ENCODE assay signal across 27 cellular contexts in genomic region chr17:27667656-27668487, GRCh38. TPM values are rescaled to one million over a fixed set of nuclear protein-coding genes. Genes with fewer than 3 reads are reported as not detected.
DNase-seq lines count a peak whose midpoint lies in the region; ATAC-seq and TF ChIP-seq lines count a peak whose summit lies in the region.
"Had no signal": no experiment of that assay in that cellular context is flagged by ENCODE, and none has a peak within 500 bp of the region (broad histone marks: within the 10 kb centered on the region; RNA-seq: fewer than 3 reads in every experiment).

No MANE protein-coding gene starts in this region.

- H3K27ac ChIP-seq in spleen: no peak overlapping the region
- H3K27ac ChIP-seq: BLaER1 treated with 17β-estradiol and CSF1 and Interleukin-3, amounts not matched to agents 10 nM and 100 nM; PC-9; SJCRH30 had no signal

- TF ChIP-seq CTCF in chondrocyte (IDR thresholded peaks at IDR 0.05): no peak
- no peak for TF ChIP-seq CTCF in spleen (IDR thresholded peaks at IDR 0.05 in 8 of 11, conservative IDR thresholded peaks at IDR 0.05 in 3 of 11)

- no peak for ATAC-seq in activated naive CD8-positive, alpha-beta T cell treated with anti-CD3 and anti-CD28 coated beads, Interleukin-2, amount 10 ng/mL, durations not matched to agents 7 days and 5 days (ENCODE audit: low read depth)
- ATAC-seq in left lobe of liver (no peak), HG03521 (IDR thresholded peaks at IDR 0.05; ENCODE audit: unreplicated experiment) (no peak), HG02798 (IDR thresholded peaks at IDR 0.05; ENCODE audit: poor library complexity, unreplicated experiment) (no peak)
- ATAC-seq: GM23338, HepG2, Right ventricle myocardium inferior had no signal

- H3K36me3 ChIP-seq in spleen: no peaks in the 10 kb centered on the region
- H3K36me3 ChIP-seq: BLaER1 treated with 17β-estradiol and CSF1 and Interleukin-3, amounts not matched to agents 10 nM and 100 nM; SJCRH30 had no signal

- H3K9me3 Mint-ChIP-seq in activated naive CD8-positive, alpha-beta T cell treated with anti-CD3 and anti-CD28 coated beads, Interleukin-2, amount 10 ng/mL, durations not matched to agents 7 days and 5 days: no peaks in the 10 kb centered on the region
- H3K9me3 Mint-ChIP-seq in activated naive CD8-positive, alpha-beta T cell treated with anti-CD3 and anti-CD28 coated beads for 36 hours: no peaks in the 10 kb centered on the region
- H3K9me3 Mint-ChIP-seq in chondrocyte (ENCODE audit: low read depth): no peaks in the 10 kb centered on the region
- H3K9me3 Mint-ChIP-seq: CD4-positive, alpha-beta memory T cell had no signal

- intact Hi-C loops in spleen (cut with DNase I; ENCODE audit: low total_unique reads): no loop called here

- H3K27ac Mint-ChIP-seq in activated naive CD8-positive, alpha-beta T cell treated with anti-CD3 and anti-CD28 coated beads, Interleukin-2, amount 10 ng/mL, durations not matched to agents 7 days and 5 days: no peak overlapping the region
- no peak overlapping the region for H3K27ac Mint-ChIP-seq in activated naive CD8-positive, alpha-beta T cell treated with anti-CD3 and anti-CD28 coated beads for 36 hours
- H3K27ac Mint-ChIP-seq in chondrocyte (ENCODE audit: unreplicated experiment): no peak overlapping the region
- H3K27ac Mint-ChIP-seq: GM23338 had no signal

- no peak overlapping the region for H3K4me3 Mint-ChIP-seq in activated naive CD8-positive, alpha-beta T cell treated with anti-CD3 and anti-CD28 coated beads, Interleukin-2, amount 10 ng/mL, durations not matched to agents 7 days and 5 days
- H3K4me3 Mint-ChIP-seq in activated naive CD8-positive, alpha-beta T cell treated with anti-CD3 and anti-CD28 coated beads for 36 hours: no peak overlapping the region
- H3K4me3 Mint-ChIP-seq in chondrocyte (ENCODE audit: unreplicated experiment): no peak overlapping the region
- H3K4me3 Mint-ChIP-seq: CD4-positive, alpha-beta memory T cell; GM23338 had no signal

- 73 to 95% (median 84%) methylated on average over 5 to 12 of the region's 12 CpGs for WGBS in spleen, 5 donors

- H3K4me1 Mint-ChIP-seq in activated naive CD8-positive, alpha-beta T cell treated with anti-CD3 and anti-CD28 coated beads, Interleukin-2, amount 10 ng/mL, durations not matched to agents 7 days and 5 days: no peaks in the 10 kb centered on the region
- H3K4me1 Mint-ChIP-seq in activated naive CD8-positive, alpha-beta T cell treated with anti-CD3 and anti-CD28 coated beads for 36 hours: no peaks in the 10 kb centered on the region
- H3K4me1 Mint-ChIP-seq in chondrocyte (ENCODE audit: low read depth): no peaks in the 10 kb centered on the region
- H3K4me1 Mint-ChIP-seq: CD4-positive, alpha-beta memory T cell; GM23338 had no signal

- TF ChIP-seq POLR2A in spleen (IDR thresholded peaks at IDR 0.05): no peak

- no peaks in the 10 kb centered on the region for H3K27me3 ChIP-seq in spleen (replicated peaks in 1 of 7)
- H3K27me3 ChIP-seq: BLaER1 treated with 17β-estradiol and CSF1 and Interleukin-3, amounts not matched to agents 10 nM and 100 nM had no signal

- H3K36me3 Mint-ChIP-seq in activated naive CD8-positive, alpha-beta T cell treated with anti-CD3 and anti-CD28 coated beads, Interleukin-2, amount 10 ng/mL, durations not matched to agents 7 days and 5 days: no peaks in the 10 kb centered on the region
- H3K36me3 Mint-ChIP-seq in activated naive CD8-positive, alpha-beta T cell treated with anti-CD3 and anti-CD28 coated beads for 36 hours: no peaks in the 10 kb centered on the region
- no peaks in the 10 kb centered on the region for H3K36me3 Mint-ChIP-seq in chondrocyte (ENCODE audit: low read depth)
- H3K36me3 Mint-ChIP-seq: CD4-positive, alpha-beta memory T cell had no signal

- POLR2A ChIA-PET in activated naive CD8-positive, alpha-beta T cell treated with anti-CD3 and anti-CD28 coated beads, Interleukin-2, amount 10 ng/mL, durations not matched to agents 7 days and 5 days (lab: Charles Lee): no interaction called here

- peak; percentile 25 for DNase-seq in activated naive CD8-positive, alpha-beta T cell treated with anti-CD3 and anti-CD28 coated beads, Interleukin-2, amount 10 ng/mL, durations not matched to agents 7 days and 5 days
- DNase-seq in activated naive CD8-positive, alpha-beta T cell treated with anti-CD3 and anti-CD28 coated beads for 36 hours: no peak
- DNase-seq in chondrocyte (ENCODE audit: low spot score): peak; percentile 73
- peak; percentile 35 for DNase-seq in left lobe of liver (ENCODE audit: low spot score)
- peak; percentile 54 for DNase-seq in spleen
- DNase-seq in HPDE6-E6E7 (ENCODE audit: extremely low spot score): no peak
- DNase-seq: AML-193; CD4-positive, alpha-beta memory T cell; COR-L47; DMS53; HCEC 1CT; Karpas-422; NCI-H1092; NCI-H1417 treated with DMSO at 0.1 percent for 48 hours; NCI-H1694 treated with DMSO at 0.1 percent for 48 hours; NCI-H2081; NCI-H2227 treated with DMSO at 0.1 percent for 48 hours; NCI-H526 treated with DMSO at 0.1 percent for 48 hours; PC-9; SJCRH30 had no signal

- no peaks in the 10 kb centered on the region for H3K9me3 ChIP-seq in spleen
- H3K9me3 ChIP-seq: BLaER1 treated with 17β-estradiol and CSF1 and Interleukin-3, amounts not matched to agents 10 nM and 100 nM; SJCRH30 had no signal

- H3K27me3 Mint-ChIP-seq in activated naive CD8-positive, alpha-beta T cell treated with anti-CD3 and anti-CD28 coated beads, Interleukin-2, amount 10 ng/mL, durations not matched to agents 7 days and 5 days: peaks cover 1% of the 10 kb centered on the region
- H3K27me3 Mint-ChIP-seq in activated naive CD8-positive, alpha-beta T cell treated with anti-CD3 and anti-CD28 coated beads for 36 hours: no peaks in the 10 kb centered on the region
- peaks cover 13% of the 10 kb centered on the region for H3K27me3 Mint-ChIP-seq in chondrocyte (ENCODE audit: low read depth)

- H3K4me1 ChIP-seq in spleen: no peaks in the 10 kb centered on the region
- H3K4me1 ChIP-seq: BLaER1 treated with 17β-estradiol and CSF1 and Interleukin-3, amounts not matched to agents 10 nM and 100 nM; SJCRH30 had no signal

- H3K4me3 ChIP-seq in spleen: no peak overlapping the region
- H3K4me3 ChIP-seq: BLaER1 treated with 17β-estradiol and CSF1 and Interleukin-3, amounts not matched to agents 10 nM and 100 nM; GM23338; PC-9; SJCRH30 had no signal

RNA-seq across cellular contexts. Expression of gene LGALS9, which starts 36.9 kb away (rescaled TPM):
- 100 to 1,000 TPM; 159 to 175 TPM for total RNA-seq in activated naive CD8-positive, alpha-beta T cell treated with anti-CD3 and anti-CD28 coated beads, Interleukin-2, amount 10 ng/mL, durations not matched to agents 7 days and 5 days
- 10 to 100 TPM; 25.1 to 25.3 TPM for total RNA-seq in activated naive CD8-positive, alpha-beta T cell treated with anti-CD3 and anti-CD28 coated beads for 36 hours
- total RNA-seq in chondrocyte (2.1 to 4.3 TPM (median 2.9 TPM) in 3 replicates), left lobe of liver (12.0 TPM), spleen (100 to 1,000 TPM; 187 to 309 (median 252) TPM)
- polyA plus RNA-seq in spleen: 100 to 1,000 TPM; 162 to 202 (median 198) TPM
- total RNA-seq: G401 had no signal

Comparison
In these comparisons a context has a peak if more than half of its experiments do, and no peak if none do; other contexts are left out.
1. DNase-seq: peak in activated naive CD8-positive, alpha-beta T cell treated with anti-CD3 and anti-CD28 coated beads, Interleukin-2, amount 10 ng/mL, durations not matched to agents 7 days and 5 days (single experiment), chondrocyte (single experiment), left lobe of liver (single experiment) and spleen (single experiment); none in activated naive CD8-positive, alpha-beta T cell treated with anti-CD3 and anti-CD28 coated beads for 36 hours (single experiment) and HPDE6-E6E7 (single experiment).
2. RNA of gene LGALS9, which starts 36.9 kb away (total RNA-seq): 187 to 309 TPM in spleen and 159 to 175 TPM in activated naive CD8-positive, alpha-beta T cell treated with anti-CD3 and anti-CD28 coated beads, Interleukin-2, amount 10 ng/mL, durations not matched to agents 7 days and 5 days; 25.1 to 25.3 TPM in activated naive CD8-positive, alpha-beta T cell treated with anti-CD3 and anti-CD28 coated beads for 36 hours, 12.0 TPM in left lobe of liver (single experiment) and 2.1 to 4.3 TPM in chondrocyte; every median in the first group is over 4 times any median in the second.